ENCODE assay signal across 1 cellular context in genomic region chr19:4671182-4671851, GRCh38.
TF ChIP-seq lines count a peak whose summit lies in the region.

No MANE protein-coding gene starts in this region.

TF ChIP-seq in HEK293T, 16 proteins besides CTCF, POLR2A, EP300 and RAD21 (continued from another document):
- TF ChIP-seq FOXM1 (IDR thresholded peaks at IDR 0.05; ENCODE audit: borderline replicate concordance) (no peak), FOXA1 (IDR thresholded peaks at IDR 0.05) (no peak), HDGF (IDR thresholded peaks at IDR 0.05; ENCODE audit: borderline replicate concordance) (no peak)
TF ChIP-seq in HEK293T: peak in this region for 0.
